22 cellular contexts compared by ENCODE assay signal in genomic region chr2:138321458-138321857, GRCh38.
A peak's percentile ranks its signal among the peaks of the same experiment; 100 is the strongest.
DNase-seq lines count a peak whose midpoint lies in the region; ATAC-seq and TF ChIP-seq lines count a peak whose summit lies in the region.
"Had no signal": no experiment of that assay in that cellular context is flagged by ENCODE, and none has a peak within 500 bp of the region (broad histone marks: within the 10 kb centered on the region; RNA-seq: fewer than 3 reads in every experiment).

No MANE protein-coding gene starts in this region.

- H2BK120ac ChIP-seq in mesendoderm (ENCODE audit: low read depth, low read length) = no peak overlapping the region

- no peaks in the 10 kb centered on the region for H3K79me2 ChIP-seq in mesendoderm (ENCODE audit: control insufficient read depth, insufficient read depth, low read length)
- H3K79me2 ChIP-seq in osteoblast (ENCODE audit: insufficient read depth, low read length) = no peaks in the 10 kb centered on the region

- H3K4me2 ChIP-seq in mesendoderm (ENCODE audit: low read length) (no peak overlapping the region), osteoblast (ENCODE audit: insufficient read depth, low read length) (no peak overlapping the region)

- H3K4me1 ChIP-seq in mesendoderm (ENCODE audit: control insufficient read depth, low read depth, low read length) (no peaks in the 10 kb centered on the region), osteoblast (ENCODE audit: insufficient read depth, low read length) (no peaks in the 10 kb centered on the region), stomach (no peaks in the 10 kb centered on the region)
- H3K4me1 ChIP-seq: foreskin keratinocyte, transverse colon had no signal

- H3K27me3 ChIP-seq in mesendoderm (ENCODE audit: insufficient read depth, low read length, poor library complexity) (no peaks in the 10 kb centered on the region), osteoblast (ENCODE audit: insufficient read depth, low read length) (no peaks in the 10 kb centered on the region), stomach (no peaks in the 10 kb centered on the region)
- H3K27me3 ChIP-seq: foreskin keratinocyte, ovary, transverse colon had no signal

- no peak overlapping the region for H3K18ac ChIP-seq in mesendoderm (ENCODE audit: low read length)

- H3K79me1 ChIP-seq in mesendoderm (ENCODE audit: low read length) = no peaks in the 10 kb centered on the region

- H4K5ac ChIP-seq in mesendoderm (ENCODE audit: low read length) = no peak overlapping the region

- no peak overlapping the region for H3K56ac ChIP-seq in mesendoderm (ENCODE audit: low read length)

- H3K23ac ChIP-seq in mesendoderm (ENCODE audit: low read length) = no peak overlapping the region

- H2AK5ac ChIP-seq in mesendoderm (ENCODE audit: low read length) = no peak overlapping the region

- DNase-seq in NCI-H1417 (lab: John Stamatoyannopoulos, UW) = peak; percentile 11 to 72 (median 30)
- no peak for DNase-seq in NCI-H1417 treated with DMSO at 0.1 percent for 48 hours (lab: John Stamatoyannopoulos, UW)
- DNase-seq in NCI-H2029 treated with DMSO at 0.1 percent for 48 hours (lab: John Stamatoyannopoulos, UW) = peak; percentile 34
- DNase-seq in NCI-H69 (lab: John Stamatoyannopoulos, UW) = peak; percentile 88
- DNase-seq in mesendoderm = peak; percentile 17
- no peak for DNase-seq in osteoblast (ENCODE audit: insufficient read length, low spot score, missing footprints)
- no peak for DNase-seq in stomach
- DNase-seq: activated CD4-positive, alpha-beta T cell treated with anti-CD3 and anti-CD28 coated beads, Interleukin-2, amount 10 ng/mL, durations not matched to agents 24 days and 14 days; activated naive CD8-positive, alpha-beta T cell treated with anti-CD3 and anti-CD28 coated beads, Interleukin-2, amount 10 ng/mL, durations not matched to agents 7 days and 5 days; CD4-positive, alpha-beta T cell; DMS79; effector CD4-positive, alpha-beta T cell; foreskin keratinocyte; hippocampal formation; ovary; right cardiac atrium; T-helper 2 cell; transverse colon had no signal

- ATAC-seq in GM21528 (IDR thresholded peaks at IDR 0.05; ENCODE audit: low FRiP score, unreplicated experiment) = no peak
- ATAC-seq: foreskin keratinocyte; natural killer cell treated with Interleukin-12 subunit alpha and Interleukin-12 subunit beta and Interleukin-15 and Interleukin-18, amount 100 ng/mL, for 72 hours; right cardiac atrium had no signal

- H3K4me3 ChIP-seq in mesendoderm (ENCODE audit: low read length) (no peak overlapping the region), osteoblast (ENCODE audit: insufficient read depth, low read length) (no peak overlapping the region), stomach (no peak overlapping the region)
- H3K4me3 ChIP-seq: ovary, SK-N-MC, transverse colon had no signal

- H3K27ac ChIP-seq in mesendoderm (ENCODE audit: low read depth, low read length) = no peak overlapping the region
- H3K27ac ChIP-seq in osteoblast (ENCODE audit: low read depth, low read length) = no peak overlapping the region
- H3K27ac ChIP-seq in stomach = no peak overlapping the region
- H3K27ac ChIP-seq: 22Rv1, foreskin keratinocyte, ovary, SK-N-MC, transverse colon had no signal

- no peaks in the 10 kb centered on the region for H3K9me3 ChIP-seq in osteoblast (ENCODE audit: low read depth, low read length)
- H3K9me3 ChIP-seq in stomach = no peaks in the 10 kb centered on the region
- H3K9me3 ChIP-seq: ovary, transverse colon had no signal

- H2BK5ac ChIP-seq in mesendoderm (ENCODE audit: low read length) = no peak overlapping the region

- no peak overlapping the region for H3K9ac ChIP-seq in mesendoderm (ENCODE audit: low read length)

- WGBS in mesendoderm (ENCODE audit: extremely low coverage, insufficient coverage, low lambda C conversion rate) = no CpG with 5 or more reads among the region's 2 CpGs
- 61 to 74% (median 69%) methylated on average over 2 of the region's 2 CpGs for WGBS in stomach, 5 donors

- no peak overlapping the region for H2AFZ ChIP-seq in osteoblast (ENCODE audit: low read length)

- no peak overlapping the region for H4K8ac ChIP-seq in mesendoderm (ENCODE audit: low read depth, low read length)

- H3K36me3 ChIP-seq in mesendoderm (ENCODE audit: control insufficient read depth, insufficient read depth, low read length) (no peaks in the 10 kb centered on the region), osteoblast (ENCODE audit: insufficient read depth, low read length) (no peaks in the 10 kb centered on the region), stomach (no peaks in the 10 kb centered on the region)
- H3K36me3 ChIP-seq: ovary, transverse colon had no signal

- H3K4ac ChIP-seq in mesendoderm (ENCODE audit: low read depth, low read length) = no peak overlapping the region

- TF ChIP-seq CTCF in osteoblast (IDR thresholded peaks at IDR 0.05; ENCODE audit: extremely low read depth, low read depth, low read length) = no peak
- TF ChIP-seq CTCF in stomach (IDR thresholded peaks at IDR 0.05) = no peak

- no peak for TF ChIP-seq POLR2A in stomach (IDR thresholded peaks at IDR 0.05)

- intact Hi-C loops in stomach (cut with DNase I; ENCODE audit: low total_unique reads) = no loop called here

- no peak for TF ChIP-seq EP300 in stomach (IDR thresholded peaks at IDR 0.05)

- H4K20me1 ChIP-seq in osteoblast (ENCODE audit: insufficient read depth, low read length) = no peaks in the 10 kb centered on the region

- no peak overlapping the region for H2BK15ac ChIP-seq in mesendoderm (replicated peaks; ENCODE audit: low read depth)

Comparison
In these comparisons a context has a peak if more than half of its experiments do, and no peak if none do; other contexts are left out.
1. DNase-seq: peak in NCI-H1417 (3 of 3), NCI-H2029 treated with DMSO at 0.1 percent for 48 hours (single experiment), NCI-H69 (single experiment) and mesendoderm (single experiment); none in NCI-H1417 treated with DMSO at 0.1 percent for 48 hours (single experiment), osteoblast (single experiment) and stomach (single experiment).